8 cellular contexts compared by ENCODE assay signal in the genomic region with DNA sequence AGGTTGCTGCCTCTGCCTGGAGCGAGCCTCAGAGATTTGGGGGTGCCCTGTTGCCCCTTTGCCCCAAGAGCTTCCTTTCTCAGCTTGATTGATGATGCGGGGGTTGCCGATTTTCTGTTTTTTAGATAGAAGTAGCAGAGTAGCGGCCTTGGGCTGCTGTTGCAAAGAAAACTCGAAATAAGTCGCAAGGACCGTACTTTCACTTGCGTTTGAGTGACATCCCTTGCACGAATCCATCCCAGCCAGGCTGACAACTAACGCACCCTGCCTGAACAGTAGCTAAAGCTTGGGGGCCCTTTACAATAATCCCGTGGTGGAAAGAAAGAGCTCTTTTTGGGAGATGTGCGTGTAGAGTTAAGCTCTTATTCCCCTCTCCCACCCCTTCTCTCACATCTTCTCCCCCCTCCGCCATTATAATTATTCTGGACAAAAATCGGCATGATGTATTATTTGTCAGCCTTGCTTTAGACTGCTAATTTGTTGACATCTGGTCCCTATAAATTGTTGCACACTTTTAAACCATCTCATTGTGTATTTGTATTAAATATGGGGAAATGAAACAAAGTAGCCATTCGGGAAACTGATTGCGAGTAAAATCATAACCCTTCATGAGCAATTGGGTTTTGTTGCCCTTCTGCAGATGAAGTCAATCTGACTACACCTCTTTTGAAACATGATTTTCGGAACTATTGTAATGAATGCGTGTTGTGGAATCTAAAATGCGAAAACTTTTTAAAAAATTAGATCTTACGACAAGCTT.
DNase-seq lines count a peak whose midpoint lies in the region; ATAC-seq lines count a peak whose summit lies in the region.

No MANE protein-coding gene starts in this region.

- peak overlapping the region; percentile 95 for H3K9ac ChIP-seq in endocrine pancreas (ENCODE audit: control insufficient read depth, insufficient read depth, low read length)
- peak overlapping the region; percentile 56 to 94 (median 92) for H3K9ac ChIP-seq in subcutaneous abdominal adipose tissue (ENCODE audit: low read length in 5 of 5)

- peak overlapping the region; percentile 77 for H3K27ac ChIP-seq in muscle layer of duodenum (ENCODE audit: low read length)
- peak overlapping the region; percentile 81 for H3K27ac ChIP-seq in subcutaneous abdominal adipose tissue (ENCODE audit: low read depth, low read length)

- ATAC-seq in GM21360 (IDR thresholded peaks at IDR 0.05; ENCODE audit: unreplicated experiment) = peak; percentile 24

- H3K36me3 ChIP-seq in endocrine pancreas (ENCODE audit: control insufficient read depth, insufficient read depth, low read length) (no peaks in the 10 kb centered on the region), muscle layer of duodenum (ENCODE audit: control insufficient read depth in 1 of 2, insufficient read depth in 2 of 2, low read length in 2 of 2) (no peaks in the 10 kb centered on the region), subcutaneous abdominal adipose tissue (ENCODE audit: control insufficient read depth in 5 of 5, insufficient read depth in 5 of 5, low read length in 5 of 5) (no peaks in the 10 kb centered on the region)

- H3K4me3 ChIP-seq in endocrine pancreas (ENCODE audit: control insufficient read depth, insufficient read depth, low read length) (peak overlapping the region; percentile 92), muscle layer of duodenum (ENCODE audit: low read depth in 1 of 2, low read length in 2 of 2) (peak overlapping the region; percentile 95 to 97), subcutaneous abdominal adipose tissue (ENCODE audit: low read depth in 1 of 5, low read length in 5 of 5) (peak overlapping the region; percentile 81 to 91 (median 88))

- H3K27me3 ChIP-seq in endocrine pancreas (ENCODE audit: control insufficient read depth, insufficient read depth, low read length) (no peaks in the 10 kb centered on the region), muscle layer of duodenum (ENCODE audit: low read depth, low read length) (no peaks in the 10 kb centered on the region), subcutaneous abdominal adipose tissue (ENCODE audit: control insufficient read depth in 5 of 5, insufficient read depth in 4 of 5, low read length in 5 of 5) (no peaks in the 10 kb centered on the region)

- H3K9me3 ChIP-seq in endocrine pancreas (ENCODE audit: control insufficient read depth, low read length) = no peaks in the 10 kb centered on the region
- no peaks in the 10 kb centered on the region for H3K9me3 ChIP-seq in muscle layer of duodenum (ENCODE audit: control insufficient read depth in 1 of 2, low read length in 2 of 2)
- no peaks in the 10 kb centered on the region for H3K9me3 ChIP-seq in subcutaneous abdominal adipose tissue (ENCODE audit: control insufficient read depth in 5 of 5, low read length in 5 of 5)

- DNase-seq in DMS114 treated with DMSO at 0.1 percent for 48 hours (lab: John Stamatoyannopoulos, UW; ENCODE audit: unreplicated experiment) (peak; percentile 25), HPDE6-E6E7 (ENCODE audit: extremely low spot score) (peak; percentile 48), UCSD-AML1 (lab: John Stamatoyannopoulos, UW; ENCODE audit: unreplicated experiment) (no peak)
- DNase-seq in activated CD4-positive, alpha-beta T cell treated with anti-CD3 and anti-CD28 coated beads for 4 hours = peak; percentile 38 to 41

- H3K4me1 ChIP-seq in endocrine pancreas (ENCODE audit: control insufficient read depth, insufficient read depth, low read length) (no peaks in the 10 kb centered on the region), muscle layer of duodenum (ENCODE audit: control insufficient read depth in 1 of 2, insufficient read depth in 2 of 2, low read length in 2 of 2) (peaks cover 8 to 16% of the 10 kb centered on the region in 2 donors), subcutaneous abdominal adipose tissue (ENCODE audit: control insufficient read depth in 5 of 5, insufficient read depth in 5 of 5, low read length in 5 of 5) (peaks cover 0 to 28% (median 22%) of the 10 kb centered on the region in 5 donors)
